ENCODE assay signal across 9 cellular contexts in genomic region chr15:35519536-35520149, GRCh38. TPM values are rescaled to one million over a fixed set of nuclear protein-coding genes. Genes with fewer than 3 reads are reported as not detected.
A peak's percentile ranks its signal among the peaks of the same experiment; 100 is the strongest.
DNase-seq lines count a peak whose midpoint lies in the region; ATAC-seq lines count a peak whose summit lies in the region.
"Had no signal": no experiment of that assay in that cellular context is flagged by ENCODE, and none has a peak within 500 bp of the region (broad histone marks: within the 10 kb centered on the region; RNA-seq: fewer than 3 reads in every experiment).

No MANE protein-coding gene starts in this region.

- peak overlapping the region in 1 of 2 donors; percentile 19 for H3K27ac Mint-ChIP-seq in stimulated activated naive CD8-positive, alpha-beta T cell treated with anti-CD3 and anti-CD28 coated beads, Interleukin-15, amount 100 ng/mL, for 72 hours
- no peak overlapping the region for H3K27ac Mint-ChIP-seq in activated naive CD4-positive, alpha-beta T cell treated with anti-CD3 and anti-CD28 coated beads, Interleukin-2, amount 10 ng/mL, durations not matched to agents 7 days and 5 days
- H3K27ac Mint-ChIP-seq: dendritic cell treated with granulocyte-macrophage colony-stimulating factor and Interleukin-4, amounts not matched to agents 40 ng/mL and 50 ng/mL, for 4 days had no signal

- H3K27me3 ChIP-seq in MG63: no peaks in the 10 kb centered on the region

- no peaks in the 10 kb centered on the region for H3K9me3 Mint-ChIP-seq in stimulated activated naive CD8-positive, alpha-beta T cell treated with anti-CD3 and anti-CD28 coated beads, Interleukin-15, amount 100 ng/mL, for 72 hours
- no peaks in the 10 kb centered on the region for H3K9me3 Mint-ChIP-seq in activated naive CD4-positive, alpha-beta T cell treated with anti-CD3 and anti-CD28 coated beads, Interleukin-2, amount 10 ng/mL, durations not matched to agents 7 days and 5 days
- H3K9me3 Mint-ChIP-seq: dendritic cell treated with granulocyte-macrophage colony-stimulating factor and Interleukin-4, amounts not matched to agents 40 ng/mL and 50 ng/mL, for 4 days had no signal

- no peak overlapping the region for H3K4me3 Mint-ChIP-seq in stimulated activated naive CD8-positive, alpha-beta T cell treated with anti-CD3 and anti-CD28 coated beads, Interleukin-15, amount 100 ng/mL, for 72 hours
- H3K4me3 Mint-ChIP-seq in activated naive CD4-positive, alpha-beta T cell treated with anti-CD3 and anti-CD28 coated beads, Interleukin-2, amount 10 ng/mL, durations not matched to agents 7 days and 5 days: no peak overlapping the region
- H3K4me3 Mint-ChIP-seq: dendritic cell treated with granulocyte-macrophage colony-stimulating factor and Interleukin-4, amounts not matched to agents 40 ng/mL and 50 ng/mL, for 4 days had no signal

- no peaks in the 10 kb centered on the region for H3K36me3 ChIP-seq in MG63

- CTCF ChIA-PET in activated naive CD4-positive, alpha-beta T cell treated with anti-CD3 and anti-CD28 coated beads, Interleukin-2, amount 10 ng/mL, durations not matched to agents 7 days and 5 days (lab: Charles Lee): interaction anchor here (0.7 kb wide), 1 partner anchor 1359 kb away, joined by 3 read pairs; no protein-coding TSS in a partner anchor

- H3K9me3 ChIP-seq in MG63: no peaks in the 10 kb centered on the region

- no peaks in the 10 kb centered on the region for H3K27me3 Mint-ChIP-seq in stimulated activated naive CD8-positive, alpha-beta T cell treated with anti-CD3 and anti-CD28 coated beads, Interleukin-15, amount 100 ng/mL, for 72 hours
- no peaks in the 10 kb centered on the region for H3K27me3 Mint-ChIP-seq in activated naive CD4-positive, alpha-beta T cell treated with anti-CD3 and anti-CD28 coated beads, Interleukin-2, amount 10 ng/mL, durations not matched to agents 7 days and 5 days
- H3K27me3 Mint-ChIP-seq: dendritic cell treated with granulocyte-macrophage colony-stimulating factor and Interleukin-4, amounts not matched to agents 40 ng/mL and 50 ng/mL, for 4 days had no signal

- no peak overlapping the region for H3K4me3 ChIP-seq in MG63

- no peaks in the 10 kb centered on the region for H3K4me1 Mint-ChIP-seq in stimulated activated naive CD8-positive, alpha-beta T cell treated with anti-CD3 and anti-CD28 coated beads, Interleukin-15, amount 100 ng/mL, for 72 hours
- no peaks in the 10 kb centered on the region for H3K4me1 Mint-ChIP-seq in activated naive CD4-positive, alpha-beta T cell treated with anti-CD3 and anti-CD28 coated beads, Interleukin-2, amount 10 ng/mL, durations not matched to agents 7 days and 5 days

- no peak for DNase-seq in stimulated activated naive CD8-positive, alpha-beta T cell treated with anti-CD3 and anti-CD28 coated beads, Interleukin-15, amount 100 ng/mL, for 72 hours
- DNase-seq in stimulated activated naive CD8-positive, alpha-beta T cell treated with anti-CD3 and anti-CD28 coated beads, Interleukin-15, Interleukin-2, amounts not matched to agents 100 U/mL and 50 U/mL, for 24 hours: no peak
- peak; percentile 41 for DNase-seq in NCI-H345 treated with DMSO at 0.1 percent for 48 hours (lab: John Stamatoyannopoulos, UW; ENCODE audit: unreplicated experiment)
- peak; percentile 81 for DNase-seq in cerebellar cortex (ENCODE audit: low spot score)
- peak; percentile 69 to 78 for DNase-seq in lung microvascular endothelial cell (ENCODE audit: low read depth in 2 of 2)
- DNase-seq in MG63: no peak
- no peak for DNase-seq in activated naive CD4-positive, alpha-beta T cell treated with anti-CD3 and anti-CD28 coated beads, Interleukin-2, amount 10 ng/mL, durations not matched to agents 7 days and 5 days

- peak; percentile 57 for ATAC-seq in stimulated activated naive CD8-positive, alpha-beta T cell treated with anti-CD3 and anti-CD28 coated beads, Interleukin-15, amount 100 ng/mL, for 72 hours
- ATAC-seq in stimulated activated naive CD8-positive, alpha-beta T cell treated with anti-CD3 and anti-CD28 coated beads, Interleukin-15, Interleukin-2, amounts not matched to agents 100 U/mL and 50 U/mL, for 24 hours: no peak
- peak; percentile 59 for ATAC-seq in HG03064 (IDR thresholded peaks at IDR 0.05; ENCODE audit: low read depth, unreplicated experiment)

- no peaks in the 10 kb centered on the region for H3K36me3 Mint-ChIP-seq in activated naive CD4-positive, alpha-beta T cell treated with anti-CD3 and anti-CD28 coated beads, Interleukin-2, amount 10 ng/mL, durations not matched to agents 7 days and 5 days

RNA-seq across cellular contexts. Expression of gene DPH6, which starts 26.3 kb away (rescaled TPM):
- 6.5 and 7.8 TPM in 2 replicates for total RNA-seq in lung microvascular endothelial cell
- total RNA-seq in MG63 (2014; rRNA removed; shearing (Covaris generic); ENCODE audit: low replicate concordance): 13.8 and 23.2 TPM in 2 replicates

Comparison
In these comparisons a context has a peak if more than half of its experiments do, and no peak if none do; other contexts are left out.
1. DNase-seq: peak in NCI-H345 treated with DMSO at 0.1 percent for 48 hours (single experiment), cerebellar cortex (single experiment) and lung microvascular endothelial cell (2 of 2); none in stimulated activated naive CD8-positive, alpha-beta T cell treated with anti-CD3 and anti-CD28 coated beads, Interleukin-15, amount 100 ng/mL, for 72 hours (0 of 2), stimulated activated naive CD8-positive, alpha-beta T cell treated with anti-CD3 and anti-CD28 coated beads, Interleukin-15, Interleukin-2, amounts not matched to agents 100 U/mL and 50 U/mL, for 24 hours (single experiment), MG63 (single experiment) and activated naive CD4-positive, alpha-beta T cell treated with anti-CD3 and anti-CD28 coated beads, Interleukin-2, amount 10 ng/mL, durations not matched to agents 7 days and 5 days (single experiment).